7 cellular contexts compared by ENCODE assay signal in the genomic region with DNA sequence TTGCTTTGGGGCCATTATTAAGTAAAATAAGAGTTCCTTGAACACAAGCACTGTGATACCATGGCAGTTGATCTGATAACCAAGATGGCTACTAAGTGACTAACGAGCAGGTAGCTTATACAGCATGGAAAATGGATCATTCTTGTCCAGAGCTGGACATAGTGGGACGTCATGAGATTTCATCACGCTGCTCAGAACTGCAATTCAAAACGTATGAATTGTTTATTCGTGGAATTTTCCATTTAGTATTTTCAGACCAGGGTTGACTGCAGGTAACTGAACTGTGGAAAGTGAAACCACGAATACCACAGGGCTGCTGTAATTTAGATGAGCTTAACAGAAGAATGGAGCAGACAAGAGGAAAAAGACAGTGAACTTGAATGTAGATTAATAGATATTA. TPM values are rescaled to one million over a fixed set of nuclear protein-coding genes. Genes with fewer than 3 reads are reported as not detected.
DNase-seq lines count a peak whose midpoint lies in the region; ATAC-seq, FAIRE-seq and TF ChIP-seq lines count a peak whose summit lies in the region.

No MANE protein-coding gene starts in this region.

- no peak for FAIRE-seq in small intestine (lab: Jason Lieb, UNC)

- H3K27me3 ChIP-seq in small intestine (ENCODE audit: control insufficient read depth in 2 of 2, insufficient read depth in 2 of 2, low read length in 2 of 2), result no peaks in the 10 kb centered on the region

- 70 to 75% (median 72%) methylated on average over 6 of the region's 6 CpGs for WGBS in small intestine, 3 donors

- CTCF ChIA-PET in activated CD4-positive, alpha-beta memory T cell treated with anti-CD3 and anti-CD28 coated beads, Interleukin-2, amount 10 ng/mL, durations not matched to agents 7 days and 5 days (lab: Charles Lee), result interaction anchor here (2.4 kb wide), 1 partner anchor 85 kb away, joined by 5 read pairs; no protein-coding TSS in a partner anchor

- peak; percentile 33 for DNase-seq in activated CD4-positive, alpha-beta memory T cell treated with anti-CD3 and anti-CD28 coated beads, Interleukin-2, amount 10 ng/mL, durations not matched to agents 7 days and 5 days
- DNase-seq in natural killer cell, result no peak
- no peak for DNase-seq in small intestine
- DNase-seq in omental fat pad (ENCODE audit: low spot score), result no peak
- DNase-seq in NCI-H774 (lab: John Stamatoyannopoulos, UW), result no peak

- TF ChIP-seq CTCF in natural killer cell (IDR thresholded peaks at IDR 0.05), result no peak
- no peak for TF ChIP-seq CTCF in omental fat pad (IDR thresholded peaks at IDR 0.05)

- no peaks in the 10 kb centered on the region for H3K4me1 ChIP-seq in small intestine (ENCODE audit: control insufficient read depth in 2 of 2, insufficient read depth in 1 of 2, low read depth in 1 of 2, low read length in 1 of 2)

- H3K4me3 Mint-ChIP-seq in activated CD4-positive, alpha-beta memory T cell treated with anti-CD3 and anti-CD28 coated beads, Interleukin-2, amount 10 ng/mL, durations not matched to agents 7 days and 5 days, result peak overlapping the region; percentile 39
- H3K4me3 Mint-ChIP-seq in natural killer cell, result peak overlapping the region; percentile 52

- POLR2A ChIA-PET in activated CD4-positive, alpha-beta memory T cell treated with anti-CD3 and anti-CD28 coated beads, Interleukin-2, amount 10 ng/mL, durations not matched to agents 7 days and 5 days (lab: Charles Lee), result interaction anchor here (1.0 kb wide), 1 partner anchor 37 kb away, joined by 7 read pairs; no protein-coding TSS in a partner anchor

- H3K36me3 ChIP-seq in small intestine (ENCODE audit: control insufficient read depth in 2 of 2, insufficient read depth in 2 of 2, low read length in 2 of 2), result peaks cover 0 to 3% of the 10 kb centered on the region in 2 donors

- no peaks in the 10 kb centered on the region for H3K27me3 Mint-ChIP-seq in activated CD4-positive, alpha-beta memory T cell treated with anti-CD3 and anti-CD28 coated beads, Interleukin-2, amount 10 ng/mL, durations not matched to agents 7 days and 5 days
- H3K27me3 Mint-ChIP-seq in natural killer cell (ENCODE audit: low read depth in 2 of 2), result no peaks in the 10 kb centered on the region

- H3K9me3 Mint-ChIP-seq in activated CD4-positive, alpha-beta memory T cell treated with anti-CD3 and anti-CD28 coated beads, Interleukin-2, amount 10 ng/mL, durations not matched to agents 7 days and 5 days, result peaks cover 5% of the 10 kb centered on the region
- H3K9me3 Mint-ChIP-seq in natural killer cell, result no peaks in the 10 kb centered on the region

- H3K9me3 ChIP-seq in small intestine (ENCODE audit: control insufficient read depth, low read depth), result no peaks in the 10 kb centered on the region

- peaks cover 28% of the 10 kb centered on the region for H3K4me1 Mint-ChIP-seq in activated CD4-positive, alpha-beta memory T cell treated with anti-CD3 and anti-CD28 coated beads, Interleukin-2, amount 10 ng/mL, durations not matched to agents 7 days and 5 days
- H3K4me1 Mint-ChIP-seq in natural killer cell, result peaks cover 6 to 14% of the 10 kb centered on the region in 2 donors

- intact Hi-C loops in natural killer cell (cut with micrococcal nuclease), result no loop called here

- H3K36me3 Mint-ChIP-seq in activated CD4-positive, alpha-beta memory T cell treated with anti-CD3 and anti-CD28 coated beads, Interleukin-2, amount 10 ng/mL, durations not matched to agents 7 days and 5 days (ENCODE audit: low read depth), result peaks cover 60% of the 10 kb centered on the region
- peaks cover 6% of the 10 kb centered on the region for H3K36me3 Mint-ChIP-seq in natural killer cell

- ATAC-seq in GM18867 (IDR thresholded peaks at IDR 0.05; ENCODE audit: unreplicated experiment) (peak; percentile 80), HG03378 (IDR thresholded peaks at IDR 0.05; ENCODE audit: unreplicated experiment) (peak; percentile 81), natural killer cell (no peak), omental fat pad (ENCODE audit: low FRiP score) (no peak)

- no peak overlapping the region for H3K27ac ChIP-seq in small intestine (ENCODE audit: low read depth in 1 of 2, low read length in 1 of 2)

- H3K4me3 ChIP-seq in small intestine (ENCODE audit: low read depth in 1 of 2, low read length in 2 of 2), result no peak overlapping the region

- peak overlapping the region; percentile 57 for H3K27ac Mint-ChIP-seq in activated CD4-positive, alpha-beta memory T cell treated with anti-CD3 and anti-CD28 coated beads, Interleukin-2, amount 10 ng/mL, durations not matched to agents 7 days and 5 days
- peak overlapping the region; percentile 26 to 57 for H3K27ac Mint-ChIP-seq in natural killer cell

RNA-seq across cellular contexts. Expression of a gene that starts 38.9 kb away (rescaled TPM):
- 10 to 100 TPM; 29.2 to 33.0 TPM for total RNA-seq in activated CD4-positive, alpha-beta memory T cell treated with anti-CD3 and anti-CD28 coated beads, Interleukin-2, amount 10 ng/mL, durations not matched to agents 7 days and 5 days
- 10 to 100 TPM; 11.7 to 17.2 (median 14.4) TPM for total RNA-seq in natural killer cell
- polyA plus RNA-seq in small intestine, result 1 to 10 TPM; 1.4 to 5.4 (median 3.1) TPM
- total RNA-seq in omental fat pad, result 10 to 100 TPM in 2 of 4 donors, 1 to 10 TPM in 2; 8.2 to 12.6 (median 10.1) TPM

RNA-seq across cellular contexts. Expression of a gene that starts 39.2 kb away (rescaled TPM):
- total RNA-seq in activated CD4-positive, alpha-beta memory T cell treated with anti-CD3 and anti-CD28 coated beads, Interleukin-2, amount 10 ng/mL, durations not matched to agents 7 days and 5 days, result 10 to 100 TPM; 67.4 to 70.8 TPM
- total RNA-seq in natural killer cell (10 to 100 TPM; 64.6 to 73.5 (median 67.0) TPM), omental fat pad (100 to 1,000 TPM in 3 of 4 donors, 10 to 100 TPM in 1; 57.2 to 189 (median 136) TPM)
- 10 to 100 TPM in 1 of 3 donors, 1 to 10 TPM in 2; 8.9 to 26.8 (median 9.5) TPM for polyA plus RNA-seq in small intestine

Comparison
In these comparisons a context has a peak if more than half of its experiments do, and no peak if none do; other contexts are left out.
1. ATAC-seq: peak in GM18867 (single experiment) and HG03378 (single experiment); none in natural killer cell (0 of 3) and omental fat pad (single experiment).